Comparison of ENCODE assay signal across 1 cellular context in the genomic region with DNA sequence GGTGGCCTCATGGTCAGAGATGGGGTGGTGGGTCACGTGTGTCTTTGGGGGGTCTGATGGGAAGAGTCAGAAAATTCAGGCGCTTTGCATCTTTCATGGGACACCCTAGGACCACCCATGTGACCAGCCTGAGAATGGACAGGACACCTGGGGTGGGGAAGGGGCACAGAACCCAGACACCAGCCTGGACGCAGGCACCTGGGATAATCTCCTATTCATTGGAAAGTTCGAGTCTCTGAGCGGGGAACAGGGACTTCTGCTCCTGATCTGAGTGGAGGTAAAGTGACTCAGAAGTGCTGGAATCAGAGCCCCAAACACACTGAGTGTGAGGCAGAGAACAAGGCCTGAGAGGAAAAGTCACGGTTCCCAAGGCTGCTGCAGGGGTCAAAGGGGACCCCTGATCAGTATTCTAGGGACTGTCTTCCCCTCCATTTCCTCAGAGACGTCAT.
A peak's percentile ranks its signal among the peaks of the same experiment; 100 is the strongest.
TF ChIP-seq lines count a peak whose summit lies in the region.

No MANE protein-coding gene starts in this region.

TF ChIP-seq in GM12878, 131 proteins besides CTCF, POLR2A, EP300 and RAD21:
- TF ChIP-seq RCOR1 (conservative IDR thresholded peaks at IDR 0.05; ENCODE audit: low read depth, low read length) (no peak), POLR2AphosphoS5 (IDR thresholded peaks at IDR 0.05; ENCODE audit: low read length) (peak; percentile 25; the same call in 1 of the 2 replicates), BACH1 (IDR thresholded peaks at IDR 0.05; ENCODE audit: borderline replicate concordance) (peak; percentile 59), HDAC6 (IDR thresholded peaks at IDR 0.05; ENCODE audit: unreplicated experiment) (peak; percentile 15), NFIC (IDR thresholded peaks at IDR 0.05; ENCODE audit: low read depth, low read length) (no peak), SMAD1 (IDR thresholded peaks at IDR 0.05; ENCODE audit: low read depth, partially characterized antibody) (peak; percentile 68), TAF1 (IDR thresholded peaks at IDR 0.05; ENCODE audit: borderline replicate concordance, low read depth, low read length) (no peak), ZNF622 (IDR thresholded peaks at IDR 0.05) (no peak), ATF7 (IDR thresholded peaks at IDR 0.05; ENCODE audit: low read depth) (no peak), CREB1 (IDR thresholded peaks at IDR 0.05; ENCODE audit: low read depth) (no peak), KDM1A (IDR thresholded peaks at IDR 0.05; ENCODE audit: borderline replicate concordance) (no peak), NBN (IDR thresholded peaks at IDR 0.05) (no peak), SREBF1 (IDR thresholded peaks at IDR 0.05; ENCODE audit: low read length) (no peak), KAT2A (conservative IDR thresholded peaks at IDR 0.05; ENCODE audit: control insufficient read depth, low read depth, low read length) (no peak), SMAD5 (IDR thresholded peaks at IDR 0.05; ENCODE audit: low read depth) (no peak; the same call in 1 of the 2 replicates), PAX5 (IDR thresholded peaks at IDR 0.05; ENCODE audit: borderline replicate concordance, low read depth, low read length) (no peak), JUNB (IDR thresholded peaks at IDR 0.05) (no peak), RAD51 (IDR thresholded peaks at IDR 0.05) (0 out of 2 replicates have a peak, but pooled peaks have one; percentile 18), HCFC1 (IDR thresholded peaks at IDR 0.05; ENCODE audit: low read length) (no peak), MYB (IDR thresholded peaks at IDR 0.05; ENCODE audit: borderline replicate concordance, low read depth, low read length) (no peak), YY1 (IDR thresholded peaks at IDR 0.05; ENCODE audit: low read depth, low read length) (no peak), STAT1 (conservative IDR thresholded peaks at IDR 0.05) (no peak), MEF2A (IDR thresholded peaks at IDR 0.05; ENCODE audit: insufficient read depth, low read depth, low read length) (no peak), NRF1 (conservative IDR thresholded peaks at IDR 0.05; ENCODE audit: low read depth, low read length) (no peak), KLF5 (IDR thresholded peaks at IDR 0.05; ENCODE audit: partially characterized antibody) (no peak), GABPA (IDR thresholded peaks at IDR 0.05; ENCODE audit: low read depth) (no peak)
- TF ChIP-seq, protein P1, sequence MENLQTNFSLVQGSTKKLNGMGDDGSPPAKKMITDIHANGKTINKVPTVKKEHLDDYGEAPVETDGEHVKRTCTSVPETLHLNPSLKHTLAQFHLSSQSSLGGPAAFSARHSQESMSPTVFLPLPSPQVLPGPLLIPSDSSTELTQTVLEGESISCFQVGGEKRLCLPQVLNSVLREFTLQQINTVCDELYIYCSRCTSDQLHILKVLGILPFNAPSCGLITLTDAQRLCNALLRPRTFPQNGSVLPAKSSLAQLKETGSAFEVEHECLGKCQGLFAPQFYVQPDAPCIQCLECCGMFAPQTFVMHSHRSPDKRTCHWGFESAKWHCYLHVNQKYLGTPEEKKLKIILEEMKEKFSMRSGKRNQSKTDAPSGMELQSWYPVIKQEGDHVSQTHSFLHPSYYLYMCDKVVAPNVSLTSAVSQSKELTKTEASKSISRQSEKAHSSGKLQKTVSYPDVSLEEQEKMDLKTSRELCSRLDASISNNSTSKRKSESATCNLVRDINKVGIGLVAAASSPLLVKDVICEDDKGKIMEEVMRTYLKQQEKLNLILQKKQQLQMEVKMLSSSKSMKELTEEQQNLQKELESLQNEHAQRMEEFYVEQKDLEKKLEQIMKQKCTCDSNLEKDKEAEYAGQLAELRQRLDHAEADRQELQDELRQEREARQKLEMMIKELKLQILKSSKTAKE (IDR thresholded peaks at IDR 0.05; ENCODE audit: low read depth, poor library complexity, severe bottlenecking), result no peak
- TF ChIP-seq, protein P2, sequence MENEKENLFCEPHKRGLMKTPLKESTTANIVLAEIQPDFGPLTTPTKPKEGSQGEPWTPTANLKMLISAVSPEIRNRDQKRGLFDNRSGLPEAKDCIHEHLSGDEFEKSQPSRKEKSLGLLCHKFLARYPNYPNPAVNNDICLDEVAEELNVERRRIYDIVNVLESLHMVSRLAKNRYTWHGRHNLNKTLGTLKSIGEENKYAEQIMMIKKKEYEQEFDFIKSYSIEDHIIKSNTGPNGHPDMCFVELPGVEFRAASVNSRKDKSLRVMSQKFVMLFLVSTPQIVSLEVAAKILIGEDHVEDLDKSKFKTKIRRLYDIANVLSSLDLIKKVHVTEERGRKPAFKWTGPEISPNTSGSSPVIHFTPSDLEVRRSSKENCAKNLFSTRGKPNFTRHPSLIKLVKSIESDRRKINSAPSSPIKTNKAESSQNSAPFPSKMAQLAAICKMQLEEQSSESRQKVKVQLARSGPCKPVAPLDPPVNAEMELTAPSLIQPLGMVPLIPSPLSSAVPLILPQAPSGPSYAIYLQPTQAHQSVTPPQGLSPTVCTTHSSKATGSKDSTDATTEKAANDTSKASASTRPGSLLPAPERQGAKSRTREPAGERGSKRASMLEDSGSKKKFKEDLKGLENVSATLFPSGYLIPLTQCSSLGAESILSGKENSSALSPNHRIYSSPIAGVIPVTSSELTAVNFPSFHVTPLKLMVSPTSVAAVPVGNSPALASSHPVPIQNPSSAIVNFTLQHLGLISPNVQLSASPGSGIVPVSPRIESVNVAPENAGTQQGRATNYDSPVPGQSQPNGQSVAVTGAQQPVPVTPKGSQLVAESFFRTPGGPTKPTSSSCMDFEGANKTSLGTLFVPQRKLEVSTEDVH (IDR thresholded peaks at IDR 0.05; ENCODE audit: low read depth, partially characterized antibody), result peak; percentile 46
- TF ChIP-seq, protein P3, sequence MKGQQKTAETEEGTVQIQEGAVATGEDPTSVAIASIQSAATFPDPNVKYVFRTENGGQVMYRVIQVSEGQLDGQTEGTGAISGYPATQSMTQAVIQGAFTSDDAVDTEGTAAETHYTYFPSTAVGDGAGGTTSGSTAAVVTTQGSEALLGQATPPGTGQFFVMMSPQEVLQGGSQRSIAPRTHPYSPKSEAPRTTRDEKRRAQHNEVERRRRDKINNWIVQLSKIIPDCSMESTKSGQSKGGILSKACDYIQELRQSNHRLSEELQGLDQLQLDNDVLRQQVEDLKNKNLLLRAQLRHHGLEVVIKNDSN (IDR thresholded peaks at IDR 0.05; ENCODE audit: borderline replicate concordance, extremely low read length, insufficient read depth, low read depth, low read length), result peak; percentile 5
- TF ChIP-seq, protein P4, sequence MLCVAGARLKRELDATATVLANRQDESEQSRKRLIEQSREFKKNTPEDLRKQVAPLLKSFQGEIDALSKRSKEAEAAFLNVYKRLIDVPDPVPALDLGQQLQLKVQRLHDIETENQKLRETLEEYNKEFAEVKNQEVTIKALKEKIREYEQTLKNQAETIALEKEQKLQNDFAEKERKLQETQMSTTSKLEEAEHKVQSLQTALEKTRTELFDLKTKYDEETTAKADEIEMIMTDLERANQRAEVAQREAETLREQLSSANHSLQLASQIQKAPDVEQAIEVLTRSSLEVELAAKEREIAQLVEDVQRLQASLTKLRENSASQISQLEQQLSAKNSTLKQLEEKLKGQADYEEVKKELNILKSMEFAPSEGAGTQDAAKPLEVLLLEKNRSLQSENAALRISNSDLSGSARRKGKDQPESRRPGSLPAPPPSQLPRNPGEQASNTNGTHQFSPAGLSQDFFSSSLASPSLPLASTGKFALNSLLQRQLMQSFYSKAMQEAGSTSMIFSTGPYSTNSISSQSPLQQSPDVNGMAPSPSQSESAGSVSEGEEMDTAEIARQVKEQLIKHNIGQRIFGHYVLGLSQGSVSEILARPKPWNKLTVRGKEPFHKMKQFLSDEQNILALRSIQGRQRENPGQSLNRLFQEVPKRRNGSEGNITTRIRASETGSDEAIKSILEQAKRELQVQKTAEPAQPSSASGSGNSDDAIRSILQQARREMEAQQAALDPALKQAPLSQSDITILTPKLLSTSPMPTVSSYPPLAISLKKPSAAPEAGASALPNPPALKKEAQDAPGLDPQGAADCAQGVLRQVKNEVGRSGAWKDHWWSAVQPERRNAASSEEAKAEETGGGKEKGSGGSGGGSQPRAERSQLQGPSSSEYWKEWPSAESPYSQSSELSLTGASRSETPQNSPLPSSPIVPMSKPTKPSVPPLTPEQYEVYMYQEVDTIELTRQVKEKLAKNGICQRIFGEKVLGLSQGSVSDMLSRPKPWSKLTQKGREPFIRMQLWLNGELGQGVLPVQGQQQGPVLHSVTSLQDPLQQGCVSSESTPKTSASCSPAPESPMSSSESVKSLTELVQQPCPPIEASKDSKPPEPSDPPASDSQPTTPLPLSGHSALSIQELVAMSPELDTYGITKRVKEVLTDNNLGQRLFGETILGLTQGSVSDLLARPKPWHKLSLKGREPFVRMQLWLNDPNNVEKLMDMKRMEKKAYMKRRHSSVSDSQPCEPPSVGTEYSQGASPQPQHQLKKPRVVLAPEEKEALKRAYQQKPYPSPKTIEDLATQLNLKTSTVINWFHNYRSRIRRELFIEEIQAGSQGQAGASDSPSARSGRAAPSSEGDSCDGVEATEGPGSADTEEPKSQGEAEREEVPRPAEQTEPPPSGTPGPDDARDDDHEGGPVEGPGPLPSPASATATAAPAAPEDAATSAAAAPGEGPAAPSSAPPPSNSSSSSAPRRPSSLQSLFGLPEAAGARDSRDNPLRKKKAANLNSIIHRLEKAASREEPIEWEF (IDR thresholded peaks at IDR 0.05; ENCODE audit: insufficient replicate concordance, low read depth, low read length), result no peak
TF ChIP-seq in GM12878: peak in this region for 7.
